Comparison of ENCODE assay signal across 19 cellular contexts in the genomic region with DNA sequence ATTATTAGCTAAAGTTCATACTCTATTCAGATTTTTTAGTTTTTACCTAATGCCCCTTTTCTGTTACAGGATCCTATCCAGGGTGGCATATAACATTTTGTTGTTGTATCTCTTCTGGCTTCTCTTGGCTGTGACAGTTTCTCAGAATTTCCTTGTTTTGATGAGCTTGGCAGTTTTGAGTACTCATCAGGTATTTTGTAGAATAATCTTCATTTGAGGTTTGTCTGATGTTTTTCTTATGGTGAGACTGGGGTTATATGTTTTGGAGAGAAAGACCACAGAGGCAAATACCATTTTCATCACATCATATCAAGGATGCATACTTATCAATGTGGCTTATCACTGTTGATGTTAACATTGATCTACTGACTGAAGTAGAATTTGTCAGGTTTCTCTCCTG. TPM values are rescaled to one million over a fixed set of nuclear protein-coding genes. Genes with fewer than 3 reads are reported as not detected.
DNase-seq lines count a peak whose midpoint lies in the region; ATAC-seq lines count a peak whose summit lies in the region.
"Had no signal": no experiment of that assay in that cellular context is flagged by ENCODE, and none has a peak within 500 bp of the region (broad histone marks: within the 10 kb centered on the region; RNA-seq: fewer than 3 reads in every experiment).

No MANE protein-coding gene starts in this region.

- H3K27me3 Mint-ChIP-seq in activated naive CD4-positive, alpha-beta T cell treated with anti-CD3 and anti-CD28 coated beads, Interleukin-2, amount 10 ng/mL, durations not matched to agents 7 days and 5 days, result no peaks in the 10 kb centered on the region
- no peaks in the 10 kb centered on the region for H3K27me3 Mint-ChIP-seq in CD4-positive, alpha-beta memory T cell
- peaks cover 10% of the 10 kb centered on the region for H3K27me3 Mint-ChIP-seq in T-helper 17 cell
- H3K27me3 Mint-ChIP-seq in naive thymus-derived CD4-positive, alpha-beta T cell, result peaks cover 0 to 14% (median 0%) of the 10 kb centered on the region in 5 donors

- H3K9me3 Mint-ChIP-seq in activated naive CD4-positive, alpha-beta T cell treated with anti-CD3 and anti-CD28 coated beads, Interleukin-2, amount 10 ng/mL, durations not matched to agents 7 days and 5 days, result no peaks in the 10 kb centered on the region
- no peaks in the 10 kb centered on the region for H3K9me3 Mint-ChIP-seq in CD4-positive, alpha-beta memory T cell
- peaks cover 0 to 1% (median 0%) of the 10 kb centered on the region in 11 donors for H3K9me3 Mint-ChIP-seq in naive thymus-derived CD4-positive, alpha-beta T cell

- peak overlapping the region; percentile 1 for H3K4me3 Mint-ChIP-seq in activated naive CD4-positive, alpha-beta T cell treated with anti-CD3 and anti-CD28 coated beads, Interleukin-2, amount 10 ng/mL, durations not matched to agents 7 days and 5 days
- H3K4me3 Mint-ChIP-seq in CD4-positive, alpha-beta memory T cell, result peak overlapping the region in 7 of 8 donors; percentile 43 to 69 (median 62)
- no peak overlapping the region for H3K4me3 Mint-ChIP-seq in T-helper 17 cell
- H3K4me3 Mint-ChIP-seq in naive thymus-derived CD4-positive, alpha-beta T cell, result peak overlapping the region in 9 of 10 donors; percentile 0 to 83 (median 55)

- peaks cover 2% of the 10 kb centered on the region for H3K36me3 Mint-ChIP-seq in activated naive CD4-positive, alpha-beta T cell treated with anti-CD3 and anti-CD28 coated beads, Interleukin-2, amount 10 ng/mL, durations not matched to agents 7 days and 5 days
- H3K36me3 Mint-ChIP-seq in CD4-positive, alpha-beta memory T cell, result peaks cover 0 to 12% of the 10 kb centered on the region in 2 donors
- H3K36me3 Mint-ChIP-seq in T-helper 17 cell (ENCODE audit: low read depth), result no peaks in the 10 kb centered on the region
- H3K36me3 Mint-ChIP-seq in naive thymus-derived CD4-positive, alpha-beta T cell, result no peaks in the 10 kb centered on the region

- no peaks in the 10 kb centered on the region for H3K27me3 ChIP-seq in CD4-positive, alpha-beta memory T cell (ENCODE audit: insufficient read depth, low read length)
- no peaks in the 10 kb centered on the region for H3K27me3 ChIP-seq in naive thymus-derived CD4-positive, alpha-beta T cell (ENCODE audit: control insufficient read depth in 2 of 2, insufficient read depth in 2 of 2, low read length in 2 of 2)
- H3K27me3 ChIP-seq: SJCRH30 had no signal

- peak overlapping the region; percentile 78 for H3K27ac Mint-ChIP-seq in activated naive CD4-positive, alpha-beta T cell treated with anti-CD3 and anti-CD28 coated beads, Interleukin-2, amount 10 ng/mL, durations not matched to agents 7 days and 5 days
- peak overlapping the region; percentile 32 to 86 (median 62) for H3K27ac Mint-ChIP-seq in CD4-positive, alpha-beta memory T cell
- H3K27ac Mint-ChIP-seq in T-helper 17 cell, result peak overlapping the region; percentile 81
- H3K27ac Mint-ChIP-seq in naive thymus-derived CD4-positive, alpha-beta T cell, result peak overlapping the region; percentile 31 to 99 (median 73)

- peak overlapping the region; percentile 14 for H3K27ac ChIP-seq in CD4-positive, alpha-beta memory T cell (ENCODE audit: low read depth, low read length)
- H3K27ac ChIP-seq in naive thymus-derived CD4-positive, alpha-beta T cell (ENCODE audit: low read depth, low read length), result peak overlapping the region; percentile 39
- H3K27ac ChIP-seq: KMS-11, PC-9, SJCRH30 had no signal

- H3K4me1 ChIP-seq in CD4-positive, alpha-beta memory T cell (ENCODE audit: insufficient read depth, low read length), result peaks cover 50% of the 10 kb centered on the region
- peaks cover 18 to 42% of the 10 kb centered on the region in 2 donors for H3K4me1 ChIP-seq in naive thymus-derived CD4-positive, alpha-beta T cell (ENCODE audit: control insufficient read depth in 2 of 2, insufficient read depth in 2 of 2, low read length in 2 of 2)

- H3K9me3 ChIP-seq in CD4-positive, alpha-beta memory T cell (ENCODE audit: control insufficient read depth in 1 of 2, low read length in 2 of 2), result no peaks in the 10 kb centered on the region
- no peaks in the 10 kb centered on the region for H3K9me3 ChIP-seq in T-helper 17 cell (ENCODE audit: control insufficient read depth, low read length, poor library complexity, severe bottlenecking)
- H3K9me3 ChIP-seq in naive thymus-derived CD4-positive, alpha-beta T cell (ENCODE audit: control insufficient read depth in 2 of 3, low read length in 3 of 3), result no peaks in the 10 kb centered on the region
- H3K9me3 ChIP-seq: SJCRH30 had no signal

- no peaks in the 10 kb centered on the region for H3K36me3 ChIP-seq in CD4-positive, alpha-beta memory T cell (ENCODE audit: insufficient read depth, low read length)
- no peaks in the 10 kb centered on the region for H3K36me3 ChIP-seq in naive thymus-derived CD4-positive, alpha-beta T cell (ENCODE audit: control insufficient read depth in 2 of 3, insufficient read depth in 3 of 3, low read length in 3 of 3)
- H3K36me3 ChIP-seq: SJCRH30 had no signal

- POLR2A ChIA-PET in CD4-positive, alpha-beta memory T cell (lab: Charles Lee; ENCODE audit: partially characterized antibody), result interaction anchor here (0.6 to 6.2 kb wide), 2 partner anchors 11 to 24 kb away, joined by 3 to 73 read pairs; a partner anchor contains a TSS
- POLR2A ChIA-PET in naive thymus-derived CD4-positive, alpha-beta T cell (lab: Charles Lee), result interaction anchor here (0.6 to 5.1 kb wide), 7 partner anchors 9 to 259 kb away, joined by 3 to 61 read pairs (median 4); a partner anchor contains a TSS

- ATAC-seq in T-helper 17 cell, result no peak
- ATAC-seq in naive thymus-derived CD4-positive, alpha-beta T cell, result no peak
- ATAC-seq in left cardiac atrium, result no peak
- no peak for ATAC-seq in GM18870 (IDR thresholded peaks at IDR 0.05; ENCODE audit: unreplicated experiment)

- intact Hi-C loops in CD4-positive, alpha-beta memory T cell (cut with micrococcal nuclease), result loop anchor here (10.0 kb wide), 1 partner anchor 141 kb away; a partner anchor contains a TSS
- intact Hi-C loops in naive thymus-derived CD4-positive, alpha-beta T cell (cut with micrococcal nuclease), result no loop called here
- intact Hi-C loops in left cardiac atrium (cut with DNase I), result no loop called here

- CTCF ChIA-PET in activated naive CD4-positive, alpha-beta T cell treated with anti-CD3 and anti-CD28 coated beads, Interleukin-2, amount 10 ng/mL, durations not matched to agents 7 days and 5 days (lab: Charles Lee), result interaction anchor here (1.5 kb wide), 1 partner anchor 23 kb away, joined by 3 read pairs; no protein-coding TSS in a partner anchor
- CTCF ChIA-PET in CD4-positive, alpha-beta memory T cell (lab: Charles Lee; ENCODE audit: partially characterized antibody), result interaction anchor here (1.7 to 7.4 kb wide), 2 partner anchors 18 to 23 kb away, joined by 4 to 82 read pairs; no protein-coding TSS in a partner anchor
- CTCF ChIA-PET in naive thymus-derived CD4-positive, alpha-beta T cell (lab: Charles Lee), result interaction anchor here (0.6 to 1.9 kb wide), 3 partner anchors 9 to 24 kb away, joined by 3 to 5 read pairs (median 5); no protein-coding TSS in a partner anchor

- DNase-seq in activated naive CD4-positive, alpha-beta T cell treated with anti-CD3 and anti-CD28 coated beads, Interleukin-2, amount 10 ng/mL, durations not matched to agents 7 days and 5 days, result no peak
- no peak for DNase-seq in activated naive CD4-positive, alpha-beta T cell treated with Interleukin-2 at 50 U/mL for 16 hours
- DNase-seq in CD4-positive, alpha-beta memory T cell, result peak in 4 of 5 donors; percentile 20 to 42 (median 28)
- DNase-seq in T-helper 17 cell, result no peak
- peak in 6 of 9 donors; percentile 34 to 67 (median 48) for DNase-seq in naive thymus-derived CD4-positive, alpha-beta T cell
- no peak for DNase-seq in mucosa of gallbladder (ENCODE audit: low spot score)
- DNase-seq in left cardiac atrium, result no peak
- DNase-seq: ACHN, AML-193, DMS79 treated with DMSO at 0.1 percent for 48 hours, NCI-H1436, NCI-H2029 treated with DMSO at 0.1 percent for 48 hours, PC-9, SJCRH30 had no signal

- H3K4me3 ChIP-seq in CD4-positive, alpha-beta memory T cell (ENCODE audit: low read length in 2 of 2), result no peak overlapping the region
- no peak overlapping the region for H3K4me3 ChIP-seq in naive thymus-derived CD4-positive, alpha-beta T cell (ENCODE audit: low read length)
- H3K4me3 ChIP-seq: PC-9, SJCRH30 had no signal

- H3K4me1 Mint-ChIP-seq in activated naive CD4-positive, alpha-beta T cell treated with anti-CD3 and anti-CD28 coated beads, Interleukin-2, amount 10 ng/mL, durations not matched to agents 7 days and 5 days, result peaks cover 51% of the 10 kb centered on the region
- H3K4me1 Mint-ChIP-seq in CD4-positive, alpha-beta memory T cell, result peaks cover 31 to 57% (median 42%) of the 10 kb centered on the region in 4 donors
- peaks cover 30% of the 10 kb centered on the region for H3K4me1 Mint-ChIP-seq in T-helper 17 cell
- peaks cover 10 to 61% (median 46%) of the 10 kb centered on the region in 7 donors for H3K4me1 Mint-ChIP-seq in naive thymus-derived CD4-positive, alpha-beta T cell

RNA-seq across cellular contexts. Expression of a gene that starts 14.0 kb away (rescaled TPM):
- total RNA-seq in CD4-positive, alpha-beta memory T cell, result 10 to 100 TPM; 40.5 to 42.3 TPM
- 1 to 10 TPM; 5.3 to 7.7 TPM for polyA plus RNA-seq in CD4-positive, alpha-beta memory T cell
- 100 to 1,000 TPM in 1 of 2 donors, 10 to 100 TPM in 1; 66.3 to 134 TPM for total RNA-seq in T-helper 17 cell
- total RNA-seq in naive thymus-derived CD4-positive, alpha-beta T cell, result 1,000 to 10,000 TPM in 1 of 5 experiments, 100 to 1,000 TPM in 1, 10 to 100 TPM in 2, 1 to 10 TPM in 1; 1.1 to 2,445 (median 48.5) TPM
- 1 to 10 TPM; 1.7 to 5.7 TPM for polyA plus RNA-seq in naive thymus-derived CD4-positive, alpha-beta T cell
- total RNA-seq in mucosa of gallbladder, result 1,541 TPM
- total RNA-seq in left cardiac atrium, result 10 to 100 TPM; 23.1 to 80.0 TPM
- total RNA-seq: G401, H1, M059J, PC-9, SJCRH30 had no signal
- polyA plus RNA-seq: H1 had no signal

RNA-seq across cellular contexts. Expression of a gene that starts 25.4 kb away (rescaled TPM):
- total RNA-seq in CD4-positive, alpha-beta memory T cell, result 10 to 100 TPM; 18.2 to 19.6 TPM
- polyA plus RNA-seq in CD4-positive, alpha-beta memory T cell, result 10 to 100 TPM; 44.9 to 57.5 TPM
- total RNA-seq in T-helper 17 cell (10 to 100 TPM; 34.0 to 36.7 TPM), mucosa of gallbladder (12.7 TPM), left cardiac atrium (1 to 10 TPM; 7.2 to 9.8 TPM)
- 10 to 100 TPM; 16.5 to 34.9 (median 21.4) TPM for total RNA-seq in naive thymus-derived CD4-positive, alpha-beta T cell
- 10 to 100 TPM; 55.4 to 61.0 TPM for polyA plus RNA-seq in naive thymus-derived CD4-positive, alpha-beta T cell

Comparison
In these comparisons a context has a peak if more than half of its experiments do, and no peak if none do; other contexts are left out.
1. DNase-seq: peak in CD4-positive, alpha-beta memory T cell (4 of 5) and naive thymus-derived CD4-positive, alpha-beta T cell (6 of 9); none in activated naive CD4-positive, alpha-beta T cell treated with anti-CD3 and anti-CD28 coated beads, Interleukin-2, amount 10 ng/mL, durations not matched to agents 7 days and 5 days (single experiment), activated naive CD4-positive, alpha-beta T cell treated with Interleukin-2 at 50 U/mL for 16 hours (single experiment), T-helper 17 cell (0 of 3), mucosa of gallbladder (single experiment) and left cardiac atrium (single experiment).
2. Peak in every context shown above with its lines, with median percentiles within 50 percentile points of each other: H3K27ac Mint-ChIP-seq.